ENCODE assay signal across 8 cellular contexts in the genomic region with DNA sequence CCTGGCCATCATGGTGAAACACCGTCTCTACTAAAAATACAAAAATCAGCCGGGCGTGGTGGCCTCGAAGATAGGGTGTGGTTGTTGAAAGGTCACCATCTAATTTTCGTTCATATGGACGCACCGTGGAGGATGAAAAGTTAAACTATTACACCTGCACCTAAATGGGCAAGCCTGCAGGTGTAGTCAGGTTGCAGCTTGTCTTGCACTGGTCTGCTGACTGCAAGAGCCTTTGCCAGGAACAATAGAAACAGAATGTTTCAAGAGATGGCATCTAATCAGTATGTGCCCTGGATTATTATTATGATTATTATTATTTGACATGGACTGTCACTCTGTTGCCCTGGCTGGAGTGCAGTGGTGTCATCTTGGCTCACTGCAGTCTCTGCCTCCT. TPM values are rescaled to one million over a fixed set of nuclear protein-coding genes. Genes with fewer than 3 reads are reported as not detected.
DNase-seq lines count a peak whose midpoint lies in the region; ATAC-seq and TF ChIP-seq lines count a peak whose summit lies in the region.

No MANE protein-coding gene starts in this region.

- ATAC-seq in esophagus mucosa (peak; percentile 29), HG03457 (IDR thresholded peaks at IDR 0.05; ENCODE audit: unreplicated experiment) (no peak), GM19463 (IDR thresholded peaks at IDR 0.05; ENCODE audit: unreplicated experiment) (no peak)

- H3K79me2 ChIP-seq in PC-9 (ENCODE audit: low read depth) = peaks cover 38% of the 10 kb centered on the region
- peaks cover 4% of the 10 kb centered on the region for H3K79me2 ChIP-seq in parathyroid adenoma

- intact Hi-C loops in PC-9 (cut with micrococcal nuclease; ENCODE audit: unreplicated experiment) = loop anchor here (2.0 to 10.0 kb wide), 2 partner anchors 27 to 131 kb away; a partner anchor contains a TSS

- BruUV-seq in PC-9 (replicated peaks; lab: Mats Ljungman, UMichigan) = no TSS peak

- H3K27ac ChIP-seq in PC-9 = no peak overlapping the region
- no peak overlapping the region for H3K27ac ChIP-seq in parathyroid adenoma

- H3K9me3 ChIP-seq in ES-I3 (ENCODE audit: control insufficient read depth, insufficient read depth, low read length) = no peaks in the 10 kb centered on the region
- no peaks in the 10 kb centered on the region for H3K9me3 ChIP-seq in PC-9 (ENCODE audit: insufficient read depth, low read depth)
- H3K9me3 ChIP-seq in parathyroid adenoma (ENCODE audit: control insufficient read depth, low read length) = no peaks in the 10 kb centered on the region

- H3K9ac ChIP-seq in ES-I3 (ENCODE audit: low read depth, low read length) = peak overlapping the region; percentile 91; the same call in 1 of the 2 replicates
- no peak overlapping the region for H3K9ac ChIP-seq in parathyroid adenoma

- CTCF ChIA-PET in PC-9 (lab: Charles Lee) = no interaction called here

- H3K4me3 ChIP-seq in PC-9 (peak overlapping the region; percentile 96), parathyroid adenoma (ENCODE audit: low read depth, low read length) (no peak overlapping the region)

- H3K27me3 ChIP-seq in PC-9 (ENCODE audit: insufficient read depth, low read depth) = no peaks in the 10 kb centered on the region
- H3K27me3 ChIP-seq in parathyroid adenoma (ENCODE audit: control insufficient read depth, insufficient read depth, low read length) = no peaks in the 10 kb centered on the region

- H3K36me3 ChIP-seq in ES-I3 (ENCODE audit: insufficient read depth, low read length) = peaks cover 4% of the 10 kb centered on the region; the same call in 1 of the 2 replicates
- H3K36me3 ChIP-seq in PC-9 (ENCODE audit: low read depth) = 0 out of 2 replicates have a peak, but pooled peaks cover 5% of the 10 kb centered on the region
- no peaks in the 10 kb centered on the region for H3K36me3 ChIP-seq in parathyroid adenoma (ENCODE audit: control insufficient read depth, insufficient read depth, low read length)

- H4K20me1 ChIP-seq in PC-9 (ENCODE audit: insufficient read depth) = peaks cover 14% of the 10 kb centered on the region; the same call in 1 of the 2 replicates

- DNase-seq in PC-9 (no peak), SW 1271 (lab: John Stamatoyannopoulos, UW) (no peak), SIG-M5 treated with dmso at 0.1 percent for 504 hours (lab: John Stamatoyannopoulos, UW; ENCODE audit: unreplicated experiment) (no peak)

- peaks cover 14% of the 10 kb centered on the region; the same call in 1 of the 2 replicates for H3F3A ChIP-seq in PC-9 (ENCODE audit: insufficient read depth, low read depth)

- POLR2A ChIA-PET in PC-9 (lab: Charles Lee; ENCODE audit: unreplicated experiment) = no interaction called here

- H3K4me2 ChIP-seq in PC-9 (peak overlapping the region; percentile 83), parathyroid adenoma (ENCODE audit: low read length) (peak overlapping the region; percentile 83)

- H3K4me1 ChIP-seq in ES-I3 (ENCODE audit: insufficient read depth, low read length) (0 out of 2 replicates have a peak, but pooled peaks cover 9% of the 10 kb centered on the region), PC-9 (replicated peaks; ENCODE audit: insufficient read depth) (peaks cover 39% of the 10 kb centered on the region), parathyroid adenoma (no peaks in the 10 kb centered on the region)

- H2AFZ ChIP-seq in PC-9 = peak overlapping the region; percentile 95
- no peak overlapping the region for H2AFZ ChIP-seq in parathyroid adenoma

- no peaks in the 10 kb centered on the region for H3K9me2 ChIP-seq in PC-9 (ENCODE audit: insufficient read depth)

- TF ChIP-seq CTCF in PC-9 (conservative IDR thresholded peaks at IDR 0.05) = no peak
- no peak for TF ChIP-seq CTCF in parathyroid adenoma (IDR thresholded peaks at IDR 0.05)

RNA-seq across cellular contexts. Expression of a gene that starts 0.9 kb away (rescaled TPM):
- 118 and 120 TPM in 2 replicates for total RNA-seq in PC-9 (2021)
- total RNA-seq in esophagus mucosa = 67.7 TPM

RNA-seq across cellular contexts. Expression of a gene that starts 5.7 kb away (rescaled TPM):
- 118 and 311 TPM in 2 replicates for total RNA-seq in PC-9 (2021)
- total RNA-seq in esophagus mucosa = 130 TPM
